ENCODE assay signal across 16 cellular contexts in genomic region chr21:25191141-25191540, GRCh38.
A peak's percentile ranks its signal among the peaks of the same experiment; 100 is the strongest.
DNase-seq lines count a peak whose midpoint lies in the region; ATAC-seq and TF ChIP-seq lines count a peak whose summit lies in the region.
"Had no signal": no experiment of that assay in that cellular context is flagged by ENCODE, and none has a peak within 500 bp of the region (broad histone marks: within the 10 kb centered on the region; RNA-seq: fewer than 3 reads in every experiment).

No MANE protein-coding gene starts in this region.

- H3K27me3 ChIP-seq in foreskin keratinocyte = no peaks in the 10 kb centered on the region
- H3K27me3 ChIP-seq: cardiac muscle cell, heart right ventricle, sigmoid colon, testis had no signal

- no peaks in the 10 kb centered on the region for H3K4me1 ChIP-seq in foreskin keratinocyte
- H3K4me1 ChIP-seq: sigmoid colon, testis had no signal

- ATAC-seq in GM18858 (IDR thresholded peaks at IDR 0.05; ENCODE audit: unreplicated experiment) = peak; percentile 50
- peak; percentile 55 for ATAC-seq in GM21529 (IDR thresholded peaks at IDR 0.05; ENCODE audit: unreplicated experiment)
- ATAC-seq in HG03095 (IDR thresholded peaks at IDR 0.05; ENCODE audit: unreplicated experiment) = peak; percentile 60
- peak; percentile 44 for ATAC-seq in foreskin keratinocyte
- ATAC-seq: heart right ventricle; left ventricle myocardium superior; natural killer cell treated with Interleukin-12 subunit alpha and Interleukin-12 subunit beta and Interleukin-15 and Interleukin-18, amount 100 ng/mL, for 72 hours had no signal

- peak in 1 of 2 donors; percentile 50 for DNase-seq in foreskin keratinocyte
- no peak for DNase-seq in stimulated activated CD4-positive, alpha-beta T cell treated with anti-CD3 and anti-CD28 coated beads, Interleukin-2, amount 100 ng/mL, for 24 hours
- DNase-seq in DMS79 (lab: John Stamatoyannopoulos, UW) = no peak
- no peak for DNase-seq in NCI-H226
- DNase-seq in T-helper 1 cell = no peak
- DNase-seq: GOT3, heart right ventricle, left ventricle myocardium superior, PC-9, sigmoid colon, testis had no signal

- no peak for TF ChIP-seq CTCF in foreskin keratinocyte (conservative IDR thresholded peaks at IDR 0.05)

- no peak overlapping the region for H3K27ac ChIP-seq in foreskin keratinocyte
- H3K27ac ChIP-seq: cardiac muscle cell, heart right ventricle, PC-9, sigmoid colon, testis had no signal
